33 cellular contexts compared by ENCODE assay signal in the genomic region with DNA sequence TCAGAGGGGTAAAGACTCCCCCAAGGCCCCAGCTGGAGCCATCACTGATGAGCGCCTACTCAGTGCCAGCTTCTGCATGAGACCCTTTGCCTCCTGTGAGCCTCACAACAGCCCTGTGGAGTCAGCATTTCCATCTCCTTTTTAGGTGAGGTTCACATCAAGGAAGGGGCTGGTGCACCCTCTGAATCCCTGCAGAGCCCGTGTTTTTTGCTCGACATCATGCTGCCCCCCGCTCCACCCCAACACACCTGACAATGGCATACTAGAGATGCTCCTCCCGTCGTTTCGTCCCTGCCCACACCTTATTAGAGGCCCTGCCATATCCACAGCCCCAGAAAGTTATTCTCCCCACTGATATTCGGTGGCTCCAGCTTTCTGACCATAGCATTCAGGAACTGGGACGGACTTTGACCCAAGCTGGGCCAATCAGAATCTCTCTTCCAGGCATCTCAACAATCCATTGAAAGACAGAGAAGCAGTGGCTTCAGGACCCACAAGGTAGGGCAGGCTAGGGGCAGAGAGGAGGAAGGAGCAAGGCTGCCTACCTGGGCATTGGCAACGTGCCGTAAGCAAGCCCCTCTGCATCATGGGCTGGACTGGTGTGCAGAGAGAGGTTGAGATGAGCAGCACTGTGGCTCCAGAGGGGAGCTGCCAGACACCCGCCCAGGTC. TPM values are rescaled to one million over a fixed set of nuclear protein-coding genes. Genes with fewer than 3 reads are reported as not detected.
A peak's percentile ranks its signal among the peaks of the same experiment; 100 is the strongest.
DNase-seq lines count a peak whose midpoint lies in the region; ATAC-seq and TF ChIP-seq lines count a peak whose summit lies in the region.
"Had no signal": no experiment of that assay in that cellular context is flagged by ENCODE, and none has a peak within 500 bp of the region (broad histone marks: within the 10 kb centered on the region; RNA-seq: fewer than 3 reads in every experiment).

No MANE protein-coding gene starts in this region.

- H3K27ac Mint-ChIP-seq in Calu3 (ENCODE audit: unreplicated experiment) = no peak overlapping the region
- H3K27ac Mint-ChIP-seq: activated T-cell treated with anti-CD3 and anti-CD28 coated beads, Interleukin-2, amount 50 U/mL, for 72 hours; dendritic cell treated with granulocyte-macrophage colony-stimulating factor and Interleukin-4, amounts not matched to agents 40 ng/mL and 50 ng/mL, for 4 days; nephron; stimulated activated naive CD8-positive, alpha-beta T cell treated with anti-CD3 and anti-CD28 coated beads, Interleukin-15, Interleukin-2, amounts not matched to agents 100 ng/mL and 50 ng/mL, for 24 hours; T-helper 2 cell treated with Interferon-gamma antibody and Interleukin-4, amounts not matched to agents 5 μg/mL and 100 μg/mL, for 36 hours had no signal

- H2BK120ac ChIP-seq in IMR-90 (ENCODE audit: low read depth, low read length) = no peak overlapping the region

- POLR2A ChIA-PET in IMR-90 (lab: Charles Lee; ENCODE audit: unreplicated experiment) (no interaction called here), GM10248 (lab: Yijun Ruan, JAX) (no interaction called here)

- no peak overlapping the region for H2AK5ac ChIP-seq in IMR-90 (ENCODE audit: low read depth, low read length)

- no peaks in the 10 kb centered on the region for H3K27me3 Mint-ChIP-seq in Calu3 (ENCODE audit: unreplicated experiment)

- BruUV-seq in Calu3 (replicated peaks; lab: Mats Ljungman, UMichigan) (no TSS peak), IMR-90 (replicated peaks; lab: Mats Ljungman, UMichigan) (no TSS peak)

- intact Hi-C loops in Calu3 (cut with micrococcal nuclease; ENCODE audit: unreplicated experiment) = no loop called here
- intact Hi-C loops in IMR-90 (cut with micrococcal nuclease) = no loop called here

- CTCF ChIA-PET in Calu3 (lab: Charles Lee) (interaction anchor here (0.6 kb wide), 1 partner anchor 56 kb away, joined by 5 read pairs; no protein-coding TSS in a partner anchor), IMR-90 (lab: Yijun Ruan, JAX) (no interaction called here), GM10248 (lab: Yijun Ruan, JAX) (no interaction called here)

- H3K9me3 ChIP-seq in IMR-90 (ENCODE audit: control insufficient read depth, insufficient read depth, low read length) = no peaks in the 10 kb centered on the region
- H3K9me3 ChIP-seq in osteoblast (ENCODE audit: low read depth, low read length) = no peaks in the 10 kb centered on the region
- H3K9me3 ChIP-seq: A549, esophagus squamous epithelium, heart left ventricle, lower lobe of right lung, testis, uterus had no signal

- no peak overlapping the region for H3K4me3 Mint-ChIP-seq in Calu3 (ENCODE audit: low read depth, unreplicated experiment)
- H3K4me3 Mint-ChIP-seq: activated T-cell treated with anti-CD3 and anti-CD28 coated beads, Interleukin-2, amount 50 U/mL, for 72 hours; dendritic cell treated with granulocyte-macrophage colony-stimulating factor and Interleukin-4, amounts not matched to agents 40 ng/mL and 50 ng/mL, for 4 days; nephron; stimulated activated naive CD8-positive, alpha-beta T cell treated with anti-CD3 and anti-CD28 coated beads, Interleukin-15, Interleukin-2, amounts not matched to agents 100 ng/mL and 50 ng/mL, for 24 hours; T-helper 2 cell treated with Interferon-gamma antibody and Interleukin-4, amounts not matched to agents 5 μg/mL and 100 μg/mL, for 36 hours had no signal

- no peaks in the 10 kb centered on the region for H3K9me1 ChIP-seq in IMR-90 (ENCODE audit: insufficient read depth, low read length)

- peaks cover 10% of the 10 kb centered on the region for H3K36me3 Mint-ChIP-seq in Calu3 (ENCODE audit: insufficient read depth, unreplicated experiment)

- no peak for TF ChIP-seq POLR2A in IMR-90 (IDR thresholded peaks at IDR 0.05; ENCODE audit: low read depth, low read length)

- no peak overlapping the region for H3K4ac ChIP-seq in IMR-90 (ENCODE audit: low read depth, low read length)

- no peak overlapping the region for H3K18ac ChIP-seq in IMR-90 (ENCODE audit: low read depth, low read length)

- ATAC-seq in IMR-90 (ENCODE audit: low read depth) = no peak
- ATAC-seq: activated T-cell treated with anti-CD3 and anti-CD28 coated beads, Interleukin-2, amount 50 U/mL, for 72 hours; foreskin keratinocyte; heart left ventricle; lower lobe of right lung; PC-3 had no signal

- no peak overlapping the region for H4K5ac ChIP-seq in IMR-90 (ENCODE audit: low read depth, low read length)

- no CpG with 5 or more reads among the region's 12 CpGs for WGBS in IMR-90 (ENCODE audit: extremely low coverage in 2 of 2, insufficient read length in 1 of 2), 2 experiments

- H2AK9ac ChIP-seq in IMR-90 (replicated peaks; ENCODE audit: low read depth, low read length, poor library complexity) = no peak overlapping the region

- in situ Hi-C loops in IMR-90 (cut with MboI; ENCODE audit: low sequenced_read_pairs) = no loop called here

- no peak overlapping the region for H4K91ac ChIP-seq in IMR-90 (ENCODE audit: insufficient read depth, low read depth, low read length)

- H2BK5ac ChIP-seq in IMR-90 (ENCODE audit: low read depth, low read length, poor library complexity, severe bottlenecking) = no peak overlapping the region

- no peaks in the 10 kb centered on the region for H3K79me2 ChIP-seq in osteoblast (ENCODE audit: insufficient read depth, low read length)

- H3K36me3 ChIP-seq in IMR-90 (ENCODE audit: control insufficient read depth, insufficient read depth, low read length) = no peaks in the 10 kb centered on the region
- H3K36me3 ChIP-seq in osteoblast (ENCODE audit: insufficient read depth, low read length) = no peaks in the 10 kb centered on the region
- H3K36me3 ChIP-seq: esophagus squamous epithelium, heart left ventricle, lower lobe of right lung, uterus had no signal

- TF ChIP-seq CTCF in Calu3 (IDR thresholded peaks at IDR 0.05; ENCODE audit: unreplicated experiment) = no peak
- no peak for TF ChIP-seq CTCF in IMR-90 (conservative IDR thresholded peaks at IDR 0.05; ENCODE audit: low read depth, low read length)
- TF ChIP-seq CTCF in osteoblast (IDR thresholded peaks at IDR 0.05; ENCODE audit: extremely low read depth, low read depth, low read length) = no peak
- no peak for TF ChIP-seq CTCF in GM10248 (IDR thresholded peaks at IDR 0.05; ENCODE audit: control extremely low read depth, extremely low read depth, low read depth, missing control alignments)
- TF ChIP-seq CTCF in GM10266 (IDR thresholded peaks at IDR 0.05; ENCODE audit: control insufficient read depth, insufficient read depth, low read depth, missing control alignments) = no peak

- H3K27ac ChIP-seq in IMR-90 (ENCODE audit: insufficient read depth, low read length) (no peak overlapping the region), osteoblast (ENCODE audit: low read depth, low read length) (no peak overlapping the region)
- H3K27ac ChIP-seq: A549, esophagus squamous epithelium, foreskin keratinocyte, heart left ventricle, lower lobe of right lung, testis, uterus had no signal

- DNase-seq in Calu3 (peak; percentile 14), IMR-90 (no peak), iPS-NIHi11 (ENCODE audit: low spot score) (peak; percentile 11), osteoblast (ENCODE audit: insufficient read length, low spot score, missing footprints) (peak; percentile 31), Kasumi-1 (lab: John Stamatoyannopoulos, UW) (no peak), GM10248 (ENCODE audit: extremely low spot score) (no peak), GM10266 (ENCODE audit: extremely low spot score) (no peak), NCI-H69 (lab: John Stamatoyannopoulos, UW) (no peak)
- DNase-seq: activated CD4-positive, alpha-beta T cell treated with anti-CD3 and anti-CD28 coated beads, Interleukin-2, amount 50 U/mL, for 48 hours; activated CD4-positive, CD25-positive, alpha-beta regulatory T cell treated with anti-CD3 and anti-CD28 coated beads, Interleukin-2, amount 50 U/mL, for 72 hours; activated T-cell treated with anti-CD3 and anti-CD28 coated beads, Interleukin-2, amount 50 U/mL, for 72 hours; DMS 273 treated with DMSO at 0.1 percent for 48 hours; esophagus squamous epithelium; heart left ventricle; KBM-7; lower lobe of right lung; NCI-H1105; NCI-H1930; NCI-H510A treated with DMSO at 0.1 percent for 48 hours; NK-92 treated with Interleukin-12 subunit alpha and Interleukin-12 subunit beta, amount 100 ng/mL, for 24 hours; PC-3; retina; SHP77 treated with DMSO at 0.1 percent for 48 hours; stimulated activated CD8-positive, alpha-beta memory T cell treated with anti-CD3 and anti-CD28 coated beads, Interleukin-4, amount 100 ng/mL, for 48 hours; testis; uterus had no signal

- dilution Hi-C loops in IMR-90 (cut with HindIII; ENCODE audit: low sequenced_read_pairs, unreplicated experiment) = no loop called here

- H3K14ac ChIP-seq in IMR-90 (replicated peaks; ENCODE audit: low read depth, low read length) = no peak overlapping the region

- H4K20me1 ChIP-seq in IMR-90 (ENCODE audit: insufficient read depth, low read length) = no peaks in the 10 kb centered on the region
- H4K20me1 ChIP-seq in osteoblast (ENCODE audit: insufficient read depth, low read length) = no peaks in the 10 kb centered on the region

- no peaks in the 10 kb centered on the region for H3K79me1 ChIP-seq in IMR-90 (ENCODE audit: low read depth in 1 of 2, low read length in 2 of 2)

- no peak overlapping the region for H3K9ac ChIP-seq in IMR-90 (ENCODE audit: low read depth, low read length)

- H2BK15ac ChIP-seq in IMR-90 (ENCODE audit: low read depth, low read length) = no peak overlapping the region

- no peak overlapping the region for H3K23ac ChIP-seq in IMR-90 (ENCODE audit: low read depth, low read length)

- H3K4me1 Mint-ChIP-seq in Calu3 (ENCODE audit: low read depth, unreplicated experiment) = peaks cover 7% of the 10 kb centered on the region
- H3K4me1 Mint-ChIP-seq: nephron had no signal

- H3K4me1 ChIP-seq in IMR-90 (ENCODE audit: control insufficient read depth, insufficient read depth, low read length) (no peaks in the 10 kb centered on the region), osteoblast (ENCODE audit: insufficient read depth, low read length) (no peaks in the 10 kb centered on the region)
- H3K4me1 ChIP-seq: foreskin keratinocyte, heart left ventricle, lower lobe of right lung, testis, uterus had no signal

- H3K4me3 ChIP-seq in IMR-90 (ENCODE audit: insufficient read depth, low read depth, low read length) (no peak overlapping the region), osteoblast (ENCODE audit: insufficient read depth, low read length) (no peak overlapping the region)
- H3K4me3 ChIP-seq: A549, esophagus squamous epithelium, heart left ventricle, lower lobe of right lung, testis, uterus had no signal

- H2BK20ac ChIP-seq in IMR-90 (ENCODE audit: low read depth, low read length) = no peak overlapping the region

- TF ChIP-seq RAD21 in IMR-90 (IDR thresholded peaks at IDR 0.05; ENCODE audit: low read length) = no peak

- H3K4me2 ChIP-seq in IMR-90 (ENCODE audit: low read depth, low read length) (no peak overlapping the region), osteoblast (ENCODE audit: insufficient read depth, low read length) (no peak overlapping the region)
- H3K4me2 ChIP-seq: A549 had no signal

- H4K8ac ChIP-seq in IMR-90 (ENCODE audit: low read depth in 2 of 2, low read length in 2 of 2) = no peak overlapping the region

- H3K56ac ChIP-seq in IMR-90 (ENCODE audit: extremely low read depth, insufficient read depth, low read length) = no peak overlapping the region

- peak overlapping the region; percentile 66 for H2AFZ ChIP-seq in IMR-90 (replicated peaks; ENCODE audit: low read length, poor library complexity)
- H2AFZ ChIP-seq in osteoblast (ENCODE audit: low read length) = no peak overlapping the region

- H3K27me3 ChIP-seq in IMR-90 (ENCODE audit: control insufficient read depth, insufficient read depth, low read length) (peaks cover 27% of the 10 kb centered on the region), osteoblast (ENCODE audit: insufficient read depth, low read length) (peaks cover 45% of the 10 kb centered on the region)
- H3K27me3 ChIP-seq: testis, uterus had no signal

- H3K9me3 Mint-ChIP-seq in Calu3 (ENCODE audit: low read depth, unreplicated experiment) = no peaks in the 10 kb centered on the region
- H3K9me3 Mint-ChIP-seq: dendritic cell treated with granulocyte-macrophage colony-stimulating factor and Interleukin-4, amounts not matched to agents 40 ng/mL and 50 ng/mL, for 4 days; stimulated activated naive CD8-positive, alpha-beta T cell treated with anti-CD3 and anti-CD28 coated beads, Interleukin-15, Interleukin-2, amounts not matched to agents 100 ng/mL and 50 ng/mL, for 24 hours; T-helper 2 cell treated with Interferon-gamma antibody and Interleukin-4, amounts not matched to agents 5 μg/mL and 100 μg/mL, for 36 hours had no signal

RNA-seq across cellular contexts. Expression of a gene that starts 32.7 kb away (rescaled TPM):
- total RNA-seq in Calu3 (2022) (7.8 and 10.7 TPM in 2 replicates), IMR-90 (2012; rRNA removed) (not detected in 2 replicates), osteoblast (not detected in 2 replicates)
- polyA plus RNA-seq in IMR-90 (2012; rRNA removed) = not detected in 2 replicates
- polyA plus RNA-seq in IMR-90 (2012; cell fraction: cytosol; rRNA removed) = not detected in 2 replicates
- 0.01 TPM in 2 replicates for polyA plus RNA-seq in IMR-90 (2012; cell fraction: nucleus; rRNA removed; ENCODE audit: low replicate concordance)
- total RNA-seq: astrocyte, foreskin keratinocyte had no signal
- polyA plus RNA-seq: foreskin keratinocyte had no signal

RNA-seq across cellular contexts. Expression of a gene that starts 39.9 kb away (rescaled TPM):
- total RNA-seq in Calu3 (2022) (33.2 and 34.5 TPM in 2 replicates), IMR-90 (2012; rRNA removed) (5.9 and 6.1 TPM in 2 replicates), osteoblast (1.5 and 1.8 TPM in 2 replicates)
- polyA plus RNA-seq in IMR-90 (2012; rRNA removed) = 25.2 and 25.7 TPM in 2 replicates
- 10.8 and 14.8 TPM in 2 replicates for polyA plus RNA-seq in IMR-90 (2012; cell fraction: cytosol; rRNA removed)
- polyA plus RNA-seq in IMR-90 (2012; cell fraction: nucleus; rRNA removed; ENCODE audit: low replicate concordance) = 13.9 and 16.8 TPM in 2 replicates

Comparison
In these comparisons a context has a peak if more than half of its experiments do, and no peak if none do; other contexts are left out.
1. DNase-seq: peak in Calu3 (single experiment), iPS-NIHi11 (single experiment) and osteoblast (single experiment); none in IMR-90 (single experiment), Kasumi-1 (0 of 2), GM10248 (single experiment), GM10266 (single experiment) and NCI-H69 (single experiment).